13 cellular contexts compared by ENCODE assay signal in genomic region chr12:89038831-89039509, GRCh38.
DNase-seq lines count a peak whose midpoint lies in the region; ATAC-seq and TF ChIP-seq lines count a peak whose summit lies in the region.
"Had no signal": no experiment of that assay in that cellular context is flagged by ENCODE, and none has a peak within 500 bp of the region (broad histone marks: within the 10 kb centered on the region; RNA-seq: fewer than 3 reads in every experiment).

No MANE protein-coding gene starts in this region.

- WGBS in ovary, 3 donors, result 83 to 86% (median 85%) methylated on average over 4 of the region's 4 CpGs

- H3K27ac ChIP-seq in BLaER1 treated with 17β-estradiol and CSF1 and Interleukin-3, amounts not matched to agents 10 nM and 100 nM, result no peak overlapping the region
- H3K27ac ChIP-seq in ovary, result no peak overlapping the region
- H3K27ac ChIP-seq: lower lobe of right lung, vagina had no signal

- peaks cover 54% of the 10 kb centered on the region for H3K4me1 Mint-ChIP-seq in activated naive CD8-positive, alpha-beta T cell treated with anti-CD3 and anti-CD28 coated beads for 36 hours

- H3K9me3 Mint-ChIP-seq in activated naive CD8-positive, alpha-beta T cell treated with anti-CD3 and anti-CD28 coated beads for 36 hours, result peaks cover 14% of the 10 kb centered on the region

- no peak overlapping the region for H3K4me3 ChIP-seq in BLaER1 treated with 17β-estradiol and CSF1 and Interleukin-3, amounts not matched to agents 10 nM and 100 nM
- H3K4me3 ChIP-seq in ovary, result no peak overlapping the region
- H3K4me3 ChIP-seq: lower lobe of right lung, vagina had no signal

- TF ChIP-seq POLR2A in ovary (IDR thresholded peaks at IDR 0.05), result no peak

- no peak for TF ChIP-seq EP300 in ovary (IDR thresholded peaks at IDR 0.05)

- no peaks in the 10 kb centered on the region for H4K20me1 ChIP-seq in BLaER1 treated with 17β-estradiol and CSF1 and Interleukin-3, amounts not matched to agents 10 nM and 100 nM

- no peaks in the 10 kb centered on the region for H3K27me3 ChIP-seq in BLaER1 treated with 17β-estradiol and CSF1 and Interleukin-3, amounts not matched to agents 10 nM and 100 nM
- H3K27me3 ChIP-seq in ovary, result no peaks in the 10 kb centered on the region
- H3K27me3 ChIP-seq: vagina had no signal

- TF ChIP-seq CTCF in ovary (IDR thresholded peaks at IDR 0.05), result no peak

- H3K4me1 ChIP-seq in BLaER1 treated with 17β-estradiol and CSF1 and Interleukin-3, amounts not matched to agents 10 nM and 100 nM, result peaks cover 16 to 30% (median 25%) of the 10 kb centered on the region in 10 experiments
- no peaks in the 10 kb centered on the region for H3K4me1 ChIP-seq in ovary (ENCODE audit: insufficient read depth)
- H3K4me1 ChIP-seq: lower lobe of right lung, vagina had no signal

- peak overlapping the region; percentile 99 for H3K27ac Mint-ChIP-seq in activated naive CD8-positive, alpha-beta T cell treated with anti-CD3 and anti-CD28 coated beads for 36 hours

- H3K36me3 Mint-ChIP-seq in activated naive CD8-positive, alpha-beta T cell treated with anti-CD3 and anti-CD28 coated beads for 36 hours, result peaks cover 31% of the 10 kb centered on the region

- DNase-seq in activated naive CD8-positive, alpha-beta T cell treated with anti-CD3 and anti-CD28 coated beads for 36 hours, result peak; percentile 12
- DNase-seq in ovary (no peak), occipital lobe (lab: John Stamatoyannopoulos, UW) (no peak), SW 1271 (lab: John Stamatoyannopoulos, UW) (no peak), OCI-M2 (lab: John Stamatoyannopoulos, UW; ENCODE audit: unreplicated experiment) (no peak)
- DNase-seq: activated gamma-delta T cell, foreskin melanocyte, lower lobe of right lung, NCI-H1092 treated with DMSO at 0.1 percent for 48 hours had no signal

- H3K9ac ChIP-seq in BLaER1 treated with 17β-estradiol and CSF1 and Interleukin-3, amounts not matched to agents 10 nM and 100 nM, result no peak overlapping the region

- ATAC-seq in GM19023 (IDR thresholded peaks at IDR 0.05; ENCODE audit: unreplicated experiment) (peak; percentile 25), HG03469 (IDR thresholded peaks at IDR 0.05; ENCODE audit: unreplicated experiment) (peak; percentile 34)
- ATAC-seq: lower lobe of right lung had no signal

- H3K4me3 Mint-ChIP-seq in activated naive CD8-positive, alpha-beta T cell treated with anti-CD3 and anti-CD28 coated beads for 36 hours, result no peak overlapping the region

- H3K4me2 ChIP-seq in BLaER1 treated with 17β-estradiol and CSF1 and Interleukin-3, amounts not matched to agents 10 nM and 100 nM, result peak overlapping the region in 9 of 11 experiments; percentile 14 to 73 (median 57); a peak in 16 of 22 replicates

- intact Hi-C loops in ovary (cut with DNase I), result no loop called here

- H3K36me3 ChIP-seq in BLaER1 treated with 17β-estradiol and CSF1 and Interleukin-3, amounts not matched to agents 10 nM and 100 nM, result no peaks in the 10 kb centered on the region
- no peaks in the 10 kb centered on the region for H3K36me3 ChIP-seq in ovary
- H3K36me3 ChIP-seq: lower lobe of right lung, vagina had no signal

- H3K27me3 Mint-ChIP-seq in activated naive CD8-positive, alpha-beta T cell treated with anti-CD3 and anti-CD28 coated beads for 36 hours, result peaks cover under 1% of the 10 kb centered on the region

- H3K9me3 ChIP-seq in BLaER1 treated with 17β-estradiol and CSF1 and Interleukin-3, amounts not matched to agents 10 nM and 100 nM (replicated peaks in 1 of 11), result no peaks in the 10 kb centered on the region
- H3K9me3 ChIP-seq in ovary, result no peaks in the 10 kb centered on the region
- H3K9me3 ChIP-seq: lower lobe of right lung, vagina had no signal
